8 cellular contexts compared by ENCODE assay signal in genomic region chr15:52019394-52020252, GRCh38. TPM values are rescaled to one million over a fixed set of nuclear protein-coding genes. Genes with fewer than 3 reads are reported as not detected.
DNase-seq lines count a peak whose midpoint lies in the region; ATAC-seq, FAIRE-seq and TF ChIP-seq lines count a peak whose summit lies in the region.

No MANE protein-coding gene starts in this region.

- DNase-seq in AG04450 (ENCODE audit: low read depth, low spot score) (peak; percentile 77), NCI-H774 (lab: John Stamatoyannopoulos, UW) (peak; percentile 61), endothelial cell of umbilical vein (ENCODE audit: low read depth, low spot score) (peak; percentile 86)
- peak; percentile 64 for DNase-seq in activated CD8-positive, alpha-beta memory T cell treated with anti-CD3 and anti-CD28 coated beads, Interleukin-2, amount 50 U/mL, for 4 hours
- peak; percentile 36 to 39 for DNase-seq in stimulated activated CD8-positive, alpha-beta memory T cell treated with anti-CD3 and anti-CD28 coated beads, Interleukin-2, amount 100 ng/mL, for 1 hour (ENCODE audit: low read depth in 2 of 2)

- peaks cover 46% of the 10 kb centered on the region for H3K79me2 ChIP-seq in endothelial cell of umbilical vein (ENCODE audit: control insufficient read depth, insufficient read depth, low read length)

- TF ChIP-seq POLR2A in endothelial cell of umbilical vein (IDR thresholded peaks at IDR 0.05; ENCODE audit: low read depth, low read length), result peak; percentile 65

- no peaks in the 10 kb centered on the region for H3K36me3 ChIP-seq in endothelial cell of umbilical vein (ENCODE audit: control insufficient read depth in 2 of 2, extremely low read depth in 1 of 2, insufficient read depth in 2 of 2, low read length in 2 of 2)

- H4K20me1 ChIP-seq in endothelial cell of umbilical vein (replicated peaks; ENCODE audit: control insufficient read depth, extremely low read depth, insufficient read depth, low read length), result no peaks in the 10 kb centered on the region

- no TSS peak for BruUV-seq in endothelial cell of umbilical vein (replicated peaks; lab: Mats Ljungman, UMichigan)

- CTCF ChIA-PET in AG04450 (lab: Charles Lee) (interaction anchor here (1.2 kb wide), 1 partner anchor 59 kb away, joined by 5 read pairs; no protein-coding TSS in a partner anchor), endothelial cell of umbilical vein (lab: Charles Lee) (interaction anchor here (0.8 to 3.1 kb wide), 6 partner anchors 33 to 208 kb away, joined by 3 to 20 read pairs (median 4); partner anchors contain the start of gene LEO1)

- peak overlapping the region; percentile 100 for H3K4me2 ChIP-seq in endothelial cell of umbilical vein (ENCODE audit: insufficient read depth, low read length)

- peak; percentile 84 for FAIRE-seq in endothelial cell of umbilical vein (lab: Jason Lieb, UNC)

- no peak for TF ChIP-seq CTCF in AG04450 (IDR thresholded peaks at IDR 0.05; ENCODE audit: low read depth, low read length)
- no peak for TF ChIP-seq CTCF in endothelial cell of umbilical vein (IDR thresholded peaks at IDR 0.05; ENCODE audit: extremely low read depth in 1 of 2, insufficient read depth in 1 of 2, low read depth in 1 of 2, low read length in 2 of 2)

- H3K9me1 ChIP-seq in endothelial cell of umbilical vein (replicated peaks; ENCODE audit: control insufficient read depth, extremely low read depth, insufficient read depth, low read length), result no peaks in the 10 kb centered on the region

- H3K4me3 ChIP-seq in AG04450 (ENCODE audit: low read depth, low read length), result peak overlapping the region; percentile 91
- H3K4me3 ChIP-seq in endothelial cell of umbilical vein (replicated peaks in 1 of 3; ENCODE audit: insufficient read depth in 1 of 3, low read depth in 1 of 3, low read length in 3 of 3), result peak overlapping the region; percentile 73 to 99 (median 90)
- peak overlapping the region; percentile 78 for H3K4me3 ChIP-seq in mononuclear cell (ENCODE audit: low read length)

- ATAC-seq in GM18519 (IDR thresholded peaks at IDR 0.05; ENCODE audit: low FRiP score, unreplicated experiment) (peak; percentile 38), HG03045 (IDR thresholded peaks at IDR 0.05; ENCODE audit: unreplicated experiment) (peak; percentile 54)

- POLR2A ChIA-PET in AG04450 (lab: Yijun Ruan, JAX) (interaction anchor here (1.1 kb wide), 2 partner anchors 48 to 51 kb away, joined by 4 read pairs; partner anchors contain the start of gene LEO1), endothelial cell of umbilical vein (lab: Charles Lee) (interaction anchor here (1.1 to 1.4 kb wide), 2 partner anchors 12 to 38 kb away, joined by 3 to 4 read pairs; no protein-coding TSS in a partner anchor)

- peak overlapping the region; percentile 48 for H2AFZ ChIP-seq in endothelial cell of umbilical vein (ENCODE audit: low read depth, low read length)

- no peaks in the 10 kb centered on the region; the same call in 1 of the 2 replicates for H3K9me3 ChIP-seq in AG04450 (ENCODE audit: control insufficient read depth, insufficient read depth, low read length)
- no peaks in the 10 kb centered on the region for H3K9me3 ChIP-seq in endothelial cell of umbilical vein (replicated peaks; ENCODE audit: control insufficient read depth, insufficient read depth, low read length)
- no peaks in the 10 kb centered on the region for H3K9me3 ChIP-seq in mononuclear cell (ENCODE audit: low read depth, low read length)

- peak overlapping the region; percentile 99 for H3K27ac ChIP-seq in AG04450 (ENCODE audit: low read depth, low read length)
- peak overlapping the region; percentile 96 for H3K27ac ChIP-seq in endothelial cell of umbilical vein (ENCODE audit: insufficient read depth, low read depth, low read length)

- dilution Hi-C loops in endothelial cell of umbilical vein (cut with MboI; ENCODE audit: extremely low pct_ligation_motif_present, low sequenced_read_pairs), result no loop called here

- intact Hi-C loops in endothelial cell of umbilical vein (cut with micrococcal nuclease), result loop anchor here (1.0 to 2.0 kb wide), 6 partner anchors 13 to 121 kb away; no protein-coding TSS in a partner anchor

- peak overlapping the region; percentile 99 for H3K9ac ChIP-seq in endothelial cell of umbilical vein (replicated peaks; ENCODE audit: extremely low read depth, insufficient read depth, low read length)

- H3K4me1 ChIP-seq in endothelial cell of umbilical vein (ENCODE audit: control insufficient read depth, extremely low read depth, insufficient read depth, low read length) (peaks cover 25% of the 10 kb centered on the region), mononuclear cell (ENCODE audit: insufficient read depth, low read length) (peaks cover 48% of the 10 kb centered on the region)

- H3K27me3 ChIP-seq in AG04450 (ENCODE audit: control insufficient read depth, insufficient read depth, low read length) (no peaks in the 10 kb centered on the region), endothelial cell of umbilical vein (ENCODE audit: control insufficient read depth in 2 of 2, insufficient read depth in 2 of 2, low read length in 2 of 2) (no peaks in the 10 kb centered on the region), mononuclear cell (ENCODE audit: insufficient read depth, low read length) (no peaks in the 10 kb centered on the region)

TF ChIP-seq in endothelial cell of umbilical vein, 7 proteins besides CTCF, POLR2A, EP300 and RAD21:
- TF ChIP-seq MYC (IDR thresholded peaks at IDR 0.05; ENCODE audit: low read depth, low read length), result peak; percentile 24
- TF ChIP-seq GATA2 (IDR thresholded peaks at IDR 0.05; ENCODE audit: insufficient read depth, insufficient read length, low read depth, low read length), result no peak
- TF ChIP-seq FOS (IDR thresholded peaks at IDR 0.05; ENCODE audit: borderline replicate concordance, insufficient read depth, low read length), result peak; percentile 34
- TF ChIP-seq, protein P1, sequence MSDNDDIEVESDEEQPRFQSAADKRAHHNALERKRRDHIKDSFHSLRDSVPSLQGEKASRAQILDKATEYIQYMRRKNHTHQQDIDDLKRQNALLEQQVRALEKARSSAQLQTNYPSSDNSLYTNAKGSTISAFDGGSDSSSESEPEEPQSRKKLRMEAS (IDR thresholded peaks at IDR 0.05; ENCODE audit: insufficient read depth, insufficient read length), result peak; percentile 67
- TF ChIP-seq EZH2 (IDR thresholded peaks at IDR 0.05; ENCODE audit: borderline replicate concordance, low read depth, low read length, severe bottlenecking), result no peak
- TF ChIP-seq JUN (IDR thresholded peaks at IDR 0.05; ENCODE audit: borderline replicate concordance, insufficient read depth, insufficient read length, low read depth), result no peak
- peak; percentile 65 for TF ChIP-seq POLR2AphosphoS5 (IDR thresholded peaks at IDR 0.05; ENCODE audit: insufficient read depth, low read depth, low read length)
TF ChIP-seq in endothelial cell of umbilical vein: peak in this region for 4.

RNA-seq across cellular contexts. Expression of gene MAPK6, which starts 0.6 kb away (rescaled TPM):
- polyA plus RNA-seq in AG04450 (2011; rRNA removed), result 55.7 and 74.3 TPM in 2 replicates
- polyA minus RNA-seq in AG04450 (2011; rRNA and poly(A)+ RNA removed), result 49.4 and 66.3 TPM in 2 replicates
- total RNA-seq in endothelial cell of umbilical vein, result 35.7 and 37.4 TPM in 2 replicates
- 7.3 and 10.9 TPM in 2 replicates for polyA plus RNA-seq in endothelial cell of umbilical vein
- polyA plus RNA-seq in endothelial cell of umbilical vein (2011; cell fraction: cytosol; rRNA removed), result 12.3 and 14.2 TPM in 2 replicates
- polyA plus RNA-seq in endothelial cell of umbilical vein (2011; cell fraction: nucleus; rRNA removed), result 14.5 and 17.0 TPM in 2 replicates
- polyA plus RNA-seq in endothelial cell of umbilical vein (2012), result 25.8 and 32.0 TPM in 2 replicates
- polyA minus RNA-seq in endothelial cell of umbilical vein, result 33.4 and 34.5 TPM in 2 replicates
- polyA minus RNA-seq in endothelial cell of umbilical vein (2011; cell fraction: cytosol; rRNA and poly(A)+ RNA removed), result 25.5 TPM
- 18.8 and 27.0 TPM in 2 replicates for polyA minus RNA-seq in endothelial cell of umbilical vein (2011; cell fraction: nucleus; rRNA and poly(A)+ RNA removed)
- total RNA-seq in mononuclear cell, result 88.9 TPM

RNA-seq across cellular contexts. Expression of gene LEO1, which starts 48.0 kb away (rescaled TPM):
- polyA plus RNA-seq in AG04450 (2011; rRNA removed) (6.8 and 8.0 TPM in 2 replicates), endothelial cell of umbilical vein (0.91 and 1.3 TPM in 2 replicates)
- 3.1 and 7.0 TPM in 2 replicates for polyA minus RNA-seq in AG04450 (2011; rRNA and poly(A)+ RNA removed)
- total RNA-seq in endothelial cell of umbilical vein (22.6 and 28.0 TPM in 2 replicates), mononuclear cell (7.7 TPM)
- 5.1 and 6.9 TPM in 2 replicates for polyA plus RNA-seq in endothelial cell of umbilical vein (2011; cell fraction: cytosol; rRNA removed)
- 6.1 and 6.3 TPM in 2 replicates for polyA plus RNA-seq in endothelial cell of umbilical vein (2011; cell fraction: nucleus; rRNA removed)
- polyA plus RNA-seq in endothelial cell of umbilical vein (2012), result 24.9 and 34.0 TPM in 2 replicates
- polyA minus RNA-seq in endothelial cell of umbilical vein, result 4.8 and 6.1 TPM in 2 replicates
- polyA minus RNA-seq in endothelial cell of umbilical vein (2011; cell fraction: cytosol; rRNA and poly(A)+ RNA removed), result 5.0 TPM
- polyA minus RNA-seq in endothelial cell of umbilical vein (2011; cell fraction: nucleus; rRNA and poly(A)+ RNA removed), result 5.7 and 6.8 TPM in 2 replicates

Comparison
In these comparisons a context has a peak if more than half of its experiments do, and no peak if none do; other contexts are left out.
1. Peak in every context shown above with its lines: DNase-seq, ATAC-seq, H3K4me3 ChIP-seq and H3K27ac ChIP-seq.